ENCODE assay signal across 24 cellular contexts in the genomic region with DNA sequence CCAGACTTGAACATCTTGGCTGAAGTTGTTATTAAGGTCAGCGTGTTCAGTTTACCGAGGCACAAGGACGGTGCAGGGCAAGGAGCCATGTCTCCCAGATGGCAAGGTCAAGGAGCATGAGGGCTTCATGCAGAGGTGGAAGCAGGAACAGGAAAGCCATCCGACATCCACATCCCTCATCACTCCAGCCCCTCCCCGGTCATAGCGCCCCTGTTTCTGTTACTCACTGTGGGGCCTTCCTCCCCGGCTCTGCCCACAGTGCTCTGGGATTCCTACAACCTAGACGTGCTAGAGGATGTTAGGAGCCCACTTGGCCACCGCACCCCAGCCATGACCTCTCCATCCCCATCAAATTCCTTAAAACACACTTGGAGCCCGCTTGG.
DNase-seq lines count a peak whose midpoint lies in the region; FAIRE-seq and TF ChIP-seq lines count a peak whose summit lies in the region.
"Had no signal": no experiment of that assay in that cellular context is flagged by ENCODE, and none has a peak within 500 bp of the region (broad histone marks: within the 10 kb centered on the region; RNA-seq: fewer than 3 reads in every experiment).

No MANE protein-coding gene starts in this region.

- TF ChIP-seq CTCF in glutamatergic neuron (IDR thresholded peaks at IDR 0.05; ENCODE audit: partially characterized antibody, unreplicated experiment): no peak
- no peak for TF ChIP-seq CTCF in neural progenitor cell (IDR thresholded peaks at IDR 0.05)
- TF ChIP-seq CTCF in GM20000 (IDR thresholded peaks at IDR 0.05; ENCODE audit: extremely low read depth, missing control alignments): no peak

- H3K27ac ChIP-seq in neural progenitor cell: no peak overlapping the region
- H3K27ac ChIP-seq: 22Rv1, BLaER1, C4-2B, GM23248 had no signal

- H3K4me2 ChIP-seq in neural progenitor cell: no peak overlapping the region
- H3K4me2 ChIP-seq: BLaER1 had no signal

- H3K9ac ChIP-seq in neural progenitor cell: no peak overlapping the region
- H3K9ac ChIP-seq: BLaER1, GM23248 had no signal

- H3K4me1 Mint-ChIP-seq in glutamatergic neuron (ENCODE audit: low read depth, unreplicated experiment) (peaks cover 24% of the 10 kb centered on the region), neural progenitor cell (peaks cover 39% of the 10 kb centered on the region)
- H3K4me1 Mint-ChIP-seq: B cell; CD4-positive, CD25-positive, alpha-beta regulatory T cell had no signal

- H2AFZ ChIP-seq in neural progenitor cell (replicated peaks): no peak overlapping the region
- H2AFZ ChIP-seq: GM23248 had no signal

- H3K36me3 Mint-ChIP-seq in glutamatergic neuron (ENCODE audit: unreplicated experiment) (no peaks in the 10 kb centered on the region), neural progenitor cell (peaks cover 3% of the 10 kb centered on the region)
- H3K36me3 Mint-ChIP-seq: CD4-positive, CD25-positive, alpha-beta regulatory T cell; CD8-positive, alpha-beta T cell had no signal

- H3K9me3 Mint-ChIP-seq in glutamatergic neuron (ENCODE audit: unreplicated experiment): peaks cover 6% of the 10 kb centered on the region
- no peaks in the 10 kb centered on the region for H3K9me3 Mint-ChIP-seq in neural progenitor cell
- H3K9me3 Mint-ChIP-seq: CD4-positive, CD25-positive, alpha-beta regulatory T cell; CD8-positive, alpha-beta T cell had no signal

- no peaks in the 10 kb centered on the region for H3F3A ChIP-seq in neural progenitor cell (ENCODE audit: low read depth)

- FAIRE-seq in urothelium cell line (lab: Jason Lieb, UNC): peak; percentile 46
- FAIRE-seq: A204.1, D721Med, G401.6, GM12892, H54 had no signal

- peaks cover 7% of the 10 kb centered on the region for H3K27me3 Mint-ChIP-seq in glutamatergic neuron (ENCODE audit: unreplicated experiment)
- peaks cover 2% of the 10 kb centered on the region for H3K27me3 Mint-ChIP-seq in neural progenitor cell (ENCODE audit: insufficient read depth, low read depth)
- H3K27me3 Mint-ChIP-seq: CD4-positive, CD25-positive, alpha-beta regulatory T cell had no signal

- H3K27ac Mint-ChIP-seq in glutamatergic neuron (ENCODE audit: unreplicated experiment): peak overlapping the region; percentile 52
- peak overlapping the region; percentile 57 for H3K27ac Mint-ChIP-seq in neural progenitor cell
- H3K27ac Mint-ChIP-seq: B cell; CD4-positive, CD25-positive, alpha-beta regulatory T cell; CD8-positive, alpha-beta T cell; HFFc6 had no signal

- H3K79me2 ChIP-seq in neural progenitor cell (ENCODE audit: low read depth): no peaks in the 10 kb centered on the region

- no peak overlapping the region for H3K4me3 Mint-ChIP-seq in glutamatergic neuron (ENCODE audit: unreplicated experiment)
- H3K4me3 Mint-ChIP-seq in neural progenitor cell: peak overlapping the region; percentile 71
- H3K4me3 Mint-ChIP-seq: B cell; CD4-positive, CD25-positive, alpha-beta regulatory T cell; CD8-positive, alpha-beta T cell; HFFc6 had no signal

- no peaks in the 10 kb centered on the region for H4K20me1 ChIP-seq in neural progenitor cell (ENCODE audit: low read depth)
- H4K20me1 ChIP-seq: BLaER1 had no signal

- H3K27me3 ChIP-seq in neural progenitor cell: no peaks in the 10 kb centered on the region
- H3K27me3 ChIP-seq: BLaER1 had no signal

- no peaks in the 10 kb centered on the region for H3K36me3 ChIP-seq in neural progenitor cell
- H3K36me3 ChIP-seq: BLaER1, HAP-1 had no signal

- peaks cover 22% of the 10 kb centered on the region for H3K4me1 ChIP-seq in neural progenitor cell

- no peak overlapping the region for H3K4me3 ChIP-seq in neural progenitor cell
- H3K4me3 ChIP-seq: BLaER1, GM23248, HAP-1 had no signal

- DNase-seq in activated effector memory CD4-positive, alpha-beta T cell treated with anti-CD3 and anti-CD28 coated beads, Interleukin-2, amount 50 U/mL, for 16 hours: peak; percentile 50
- DNase-seq in activated effector memory CD4-positive, alpha-beta T cell treated with Interleukin-2 at 50 U/mL for 16 hours: no peak
- DNase-seq in glutamatergic neuron: no peak
- no peak for DNase-seq in neural progenitor cell (ENCODE audit: low spot score)
- no peak for DNase-seq in urothelium cell line (ENCODE audit: low spot score)
- DNase-seq in GM20000 (ENCODE audit: low spot score): no peak
- DNase-seq in retina: no peak
- DNase-seq in mucosa of gallbladder (ENCODE audit: low spot score): no peak
- DNase-seq: CD4-positive, CD25-positive, alpha-beta regulatory T cell; CD8-positive, alpha-beta T cell; DMS 273 treated with DMSO at 0.1 percent for 48 hours; DMS79 treated with DMSO at 0.1 percent for 48 hours; GM23248; HFFc6 had no signal

- no peaks in the 10 kb centered on the region for H3K9me3 ChIP-seq in neural progenitor cell (ENCODE audit: low read depth)
- H3K9me3 ChIP-seq: BLaER1, HAP-1 had no signal
